1 cellular context compared by ENCODE assay signal in the genomic region with DNA sequence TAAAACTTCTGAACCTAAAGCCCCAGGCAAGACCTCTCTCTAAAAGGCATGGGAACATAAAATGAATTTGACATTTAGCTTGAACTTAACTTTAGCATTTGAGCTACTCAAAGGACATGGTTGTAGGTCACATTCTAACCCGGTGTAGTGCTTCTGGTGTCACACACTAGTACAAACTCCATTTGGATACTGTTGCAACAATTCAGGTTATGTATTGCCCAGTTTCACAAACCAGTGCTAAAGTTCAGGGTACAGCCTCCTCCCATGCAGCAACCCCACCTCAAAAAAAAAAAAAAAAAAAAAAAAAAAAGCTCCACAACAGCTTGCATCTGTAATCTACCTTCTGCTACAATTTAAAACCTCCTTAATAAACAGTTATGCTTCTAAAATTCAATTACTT.
A peak's percentile ranks its signal among the peaks of the same experiment; 100 is the strongest.
TF ChIP-seq lines count a peak whose summit lies in the region.

No MANE protein-coding gene starts in this region.

TF ChIP-seq in GM12878, 131 proteins besides CTCF, POLR2A, EP300 and RAD21:
- TF ChIP-seq ZNF384 (IDR thresholded peaks at IDR 0.05; ENCODE audit: borderline replicate concordance, low read depth, low read length) (peak; percentile 89), YBX1 (IDR thresholded peaks at IDR 0.05) (no peak), ZZZ3 (IDR thresholded peaks at IDR 0.05; ENCODE audit: control insufficient read depth, insufficient read length, low read depth) (no peak), ZNF217 (IDR thresholded peaks at IDR 0.05) (no peak)
TF ChIP-seq in GM12878: peak in this region for 1.
